ENCODE assay signal across 18 cellular contexts in the genomic region with DNA sequence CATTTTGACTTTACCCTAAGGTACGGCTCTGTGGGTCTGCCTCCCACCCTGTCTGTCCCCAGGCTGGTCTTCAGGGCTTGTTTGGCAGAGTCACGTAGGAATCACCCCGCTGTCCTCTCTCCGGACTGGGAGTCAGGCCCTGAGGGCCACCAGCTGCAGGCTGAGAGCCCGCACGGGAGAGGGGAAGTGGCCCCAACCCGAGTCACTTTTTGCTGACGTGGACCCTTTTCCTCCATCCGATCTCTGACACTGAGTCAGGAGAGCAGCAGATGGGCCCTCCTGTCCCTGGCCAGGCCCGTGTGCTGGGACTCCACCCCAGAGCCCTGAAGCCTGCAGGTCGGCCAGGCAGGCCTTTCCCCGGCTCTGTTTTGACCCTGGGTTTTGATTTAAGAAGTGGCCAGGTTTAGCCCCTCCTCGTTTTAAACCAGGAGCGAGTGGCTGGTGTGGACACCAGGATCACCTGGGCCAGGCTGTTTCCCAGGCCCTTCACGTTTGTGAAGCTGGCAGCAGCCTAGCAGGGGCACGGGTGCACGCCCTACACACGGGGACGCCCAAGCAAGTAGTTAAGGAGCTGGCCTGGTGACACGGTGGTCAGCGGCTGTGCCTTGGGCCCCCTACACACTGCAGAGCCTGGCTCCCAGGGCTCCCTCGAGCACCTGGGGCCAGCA. TPM values are rescaled to one million over a fixed set of nuclear protein-coding genes. Genes with fewer than 3 reads are reported as not detected.
"Had no signal": no experiment of that assay in that cellular context is flagged by ENCODE, and none has a peak within 500 bp of the region (broad histone marks: within the 10 kb centered on the region; RNA-seq: fewer than 3 reads in every experiment).

No MANE protein-coding gene starts in this region.

- ATAC-seq: activated CD4-positive, alpha-beta T cell treated with anti-CD3 and anti-CD28 coated beads for 36 hours; activated CD8-positive, alpha-beta memory T cell treated with anti-CD3 and anti-CD28 coated beads, Interleukin-2, amount 10 ng/mL, durations not matched to agents 7 days and 5 days; left lung; natural killer cell; WTC11 had no signal

- H3K9me3 ChIP-seq: left lung, neutrophil, thyroid gland had no signal

- H3K4me1 ChIP-seq: parathyroid adenoma, thyroid gland had no signal

- H3K9me3 Mint-ChIP-seq: activated CD4-positive, alpha-beta memory T cell treated with anti-CD3 and anti-CD28 coated beads for 36 hours; activated naive CD8-positive, alpha-beta T cell treated with anti-CD3 and anti-CD28 coated beads for 36 hours; natural killer cell; T-helper 2 cell treated with Interferon-gamma antibody and Interleukin-4, amounts not matched to agents 5 μg/mL and 100 μg/mL, for 36 hours; WTC11 had no signal

- H3K27me3 ChIP-seq: dorsolateral prefrontal cortex, left lung, neutrophil, thyroid gland had no signal

- H3K4me3 ChIP-seq: dorsolateral prefrontal cortex, left lung, thyroid gland had no signal

- H3K36me3 Mint-ChIP-seq: activated CD8-positive, alpha-beta memory T cell treated with anti-CD3 and anti-CD28 coated beads, Interleukin-2, amount 10 ng/mL, durations not matched to agents 7 days and 5 days; activated naive CD8-positive, alpha-beta T cell treated with anti-CD3 and anti-CD28 coated beads for 36 hours; natural killer cell had no signal

- DNase-seq: activated CD4-positive, alpha-beta memory T cell treated with anti-CD3 and anti-CD28 coated beads for 36 hours; activated CD4-positive, alpha-beta T cell treated with anti-CD3 and anti-CD28 coated beads for 36 hours; activated CD8-positive, alpha-beta memory T cell treated with anti-CD3 and anti-CD28 coated beads, Interleukin-2, amount 10 ng/mL, durations not matched to agents 7 days and 5 days; activated naive CD8-positive, alpha-beta T cell treated with anti-CD3 and anti-CD28 coated beads for 36 hours; amniotic stem cell; dorsolateral prefrontal cortex; foreskin fibroblast; natural killer cell; stimulated activated CD4-positive, alpha-beta T cell treated with anti-CD3 and anti-CD28 coated beads, Interleukin-2, amount 100 ng/mL, for 24 hours; stimulated activated naive CD4-positive, alpha-beta T cell treated with Interleukin-2 at 50 U/mL for 16 hours; thyroid gland had no signal

- H3K27ac Mint-ChIP-seq: activated CD4-positive, alpha-beta memory T cell treated with anti-CD3 and anti-CD28 coated beads for 36 hours; activated CD4-positive, alpha-beta T cell treated with anti-CD3 and anti-CD28 coated beads for 36 hours; activated CD8-positive, alpha-beta memory T cell treated with anti-CD3 and anti-CD28 coated beads, Interleukin-2, amount 10 ng/mL, durations not matched to agents 7 days and 5 days; activated naive CD8-positive, alpha-beta T cell treated with anti-CD3 and anti-CD28 coated beads for 36 hours; natural killer cell; T-helper 2 cell treated with Interferon-gamma antibody and Interleukin-4, amounts not matched to agents 5 μg/mL and 100 μg/mL, for 36 hours; WTC11 had no signal

- H3K27ac ChIP-seq: epithelial cell of prostate, left lung, neutrophil, parathyroid adenoma, thyroid gland had no signal

RNA-seq across cellular contexts. Expression of a gene that starts 12.5 kb away (rescaled TPM):
- total RNA-seq: mesenteric fat pad had no signal
